Comparison of ENCODE assay signal across 8 cellular contexts in genomic region chr1:44798481-44799365, GRCh38. TPM values are rescaled to one million over a fixed set of nuclear protein-coding genes. Genes with fewer than 3 reads are reported as not detected.
DNase-seq lines count a peak whose midpoint lies in the region; ATAC-seq, FAIRE-seq and TF ChIP-seq lines count a peak whose summit lies in the region.

No MANE protein-coding gene starts in this region.

- no peak for TF ChIP-seq POLR2A in H1 (IDR thresholded peaks at IDR 0.05; ENCODE audit: control extremely low read depth in 1 of 2, low read depth in 2 of 2, low read length in 2 of 2)

- peak overlapping the region; percentile 83 for H3K4ac ChIP-seq in H1 (replicated peaks; ENCODE audit: insufficient read length, low read depth, low read length)

- no peak for TF ChIP-seq EP300 in H1 (IDR thresholded peaks at IDR 0.05; ENCODE audit: borderline replicate concordance in 1 of 2, low read depth in 2 of 2, low read length in 2 of 2)

- DNase-seq in GM19239 (ENCODE audit: insufficient read length, low spot score) (no peak), NCI-H2227 (lab: John Stamatoyannopoulos, UW; ENCODE audit: unreplicated experiment) (peak; percentile 29), H1 (ENCODE audit: low read depth in 1 of 2, low spot score in 2 of 2) (no peak), psoas muscle (no peak), SJCRH30 (no peak), NCI-H526 treated with DMSO at 0.1 percent for 48 hours (lab: John Stamatoyannopoulos, UW) (no peak)

- H2BK12ac ChIP-seq in H1 (ENCODE audit: low read depth, low read length): peak overlapping the region; percentile 51; the same call in 1 of the 2 replicates

- H3K4me1 ChIP-seq in H1 (replicated peaks in 1 of 4; ENCODE audit: control insufficient read depth in 3 of 4, insufficient read depth in 4 of 4, low read length in 3 of 4) (peaks cover 0 to 5% (median 2%) of the 10 kb centered on the region in 4 experiments; a peak in 3 of 7 replicates), psoas muscle (peaks cover 3% of the 10 kb centered on the region), SJCRH30 (peaks cover 17% of the 10 kb centered on the region)

- H3K56ac ChIP-seq in H1 (replicated peaks; ENCODE audit: insufficient read length, low read depth, low read length): no peak overlapping the region

- CTCF ChIA-PET in H1 (lab: Charles Lee; ENCODE audit: partially characterized antibody): interaction anchor here (0.9 to 5.4 kb wide), 10 partner anchors 10 to 69 kb away, joined by 3 to 33 read pairs (median 5); partner anchors contain the start of genes BEST4 and BTBD19

- H3K27me3 ChIP-seq in H1 (replicated peaks in 1 of 4; ENCODE audit: control insufficient read depth in 3 of 4, extremely low read depth in 1 of 4, insufficient read depth in 3 of 4, low read length in 3 of 4) (peaks cover 0 to 5% (median 0%) of the 10 kb centered on the region in 4 experiments; a peak in 2 of 7 replicates), psoas muscle (ENCODE audit: insufficient read depth in 3 of 3, low read length in 2 of 3) (no peaks in the 10 kb centered on the region), SJCRH30 (no peaks in the 10 kb centered on the region)

- TF ChIP-seq CTCF in H1 (IDR thresholded peaks at IDR 0.05; ENCODE audit: control extremely low read depth in 1 of 3, insufficient read depth in 1 of 3, low read depth in 1 of 3, low read length in 3 of 3) (no peak), psoas muscle (IDR thresholded peaks at IDR 0.05) (no peak)

- H3K9me3 ChIP-seq in H1 (ENCODE audit: insufficient read depth in 2 of 2, low read depth in 1 of 2, low read length in 1 of 2) (no peaks in the 10 kb centered on the region), psoas muscle (no peaks in the 10 kb centered on the region), SJCRH30 (replicated peaks) (no peaks in the 10 kb centered on the region)

- H3K4me2 ChIP-seq in H1 (ENCODE audit: insufficient read depth in 1 of 2, low read depth in 2 of 2, low read length in 2 of 2): no peak overlapping the region

- H4K8ac ChIP-seq in H1 (ENCODE audit: extremely low read depth, insufficient read depth, low read length): peak overlapping the region; percentile 72

- ATAC-seq in psoas muscle (no peak), HG03460 (IDR thresholded peaks at IDR 0.05; ENCODE audit: unreplicated experiment) (no peak), GM18867 (IDR thresholded peaks at IDR 0.05; ENCODE audit: unreplicated experiment) (no peak)

- H3K79me2 ChIP-seq in H1 (ENCODE audit: control insufficient read depth in 1 of 2, insufficient read depth in 2 of 2, low read length in 2 of 2): no peaks in the 10 kb centered on the region

- peak overlapping the region; percentile 4; the same call in 1 of the 2 replicates for H2BK20ac ChIP-seq in H1 (ENCODE audit: low read length)

- H3K18ac ChIP-seq in H1 (ENCODE audit: extremely low read depth, low read length): 0 out of 2 replicates have a peak overlapping the region, but pooled peaks have one; percentile 28

- no peak overlapping the region for H2AK5ac ChIP-seq in H1 (ENCODE audit: low read depth, low read length)

- POLR2A ChIA-PET in H1 (lab: Charles Lee; ENCODE audit: partially characterized antibody): interaction anchor here (0.8 to 19.2 kb wide), 8 partner anchors 8 to 77 kb away, joined by 3 to 547 read pairs (median 6); partner anchors contain the start of genes BEST4, BTBD19, DYNLT4 and RNU5D-1

- TF ChIP-seq RAD21 in H1 (IDR thresholded peaks at IDR 0.05 in 1 of 2, conservative IDR thresholded peaks at IDR 0.05 in 1 of 2; ENCODE audit: low read depth in 2 of 2, low read length in 2 of 2): no peak

- H3K4me3 ChIP-seq in H1 (ENCODE audit: extremely low read depth in 1 of 4, insufficient read depth in 2 of 4, low read depth in 3 of 4, low read length in 4 of 4): no peak overlapping the region
- no peak overlapping the region for H3K4me3 ChIP-seq in psoas muscle
- H3K4me3 ChIP-seq in SJCRH30: no peak overlapping the region; the same call in 1 of the 2 replicates

- no peak overlapping the region for H3K23ac ChIP-seq in H1 (ENCODE audit: insufficient read length)

- FAIRE-seq in GM19239 (lab: Jason Lieb, UNC): peak; percentile 64
- no peak for FAIRE-seq in H1 (lab: Jason Lieb, UNC)

- no peak overlapping the region for H3K14ac ChIP-seq in H1 (ENCODE audit: insufficient read length)

- H4K20me1 ChIP-seq in H1 (replicated peaks in 1 of 2; ENCODE audit: control insufficient read depth in 1 of 2, insufficient read depth in 2 of 2, low read length in 2 of 2): peaks cover 0 to 10% of the 10 kb centered on the region in 2 experiments

- H4K5ac ChIP-seq in H1 (ENCODE audit: insufficient read length, low read depth, low read length): no peak overlapping the region

- peak overlapping the region; percentile 82 for H2BK15ac ChIP-seq in H1 (ENCODE audit: low read length)

- H3K23me2 ChIP-seq in H1 (ENCODE audit: low read depth, low read length): peaks cover 7% of the 10 kb centered on the region; the same call in 1 of the 2 replicates

- no peak overlapping the region for H2BK5ac ChIP-seq in H1 (ENCODE audit: low read depth, low read length)

- H2BK120ac ChIP-seq in H1 (replicated peaks; ENCODE audit: low read depth, low read length): peak overlapping the region; percentile 23

- WGBS in H1 (ENCODE audit: extremely low coverage in 1 of 2, insufficient coverage in 1 of 2, insufficient read length in 1 of 2, insufficient replicate concordance in 2 of 2, low coverage in 1 of 2, low lambda C conversion rate in 2 of 2, missing lambda C conversion rate in 1 of 2), 2 experiments: 91% methylated on average over 10 of the region's 10 CpGs; no CpG with 5 or more reads in 1 of the 2 experiments
- WGBS in psoas muscle, 3 donors: 84 to 85% (median 84%) methylated on average over 10 of the region's 10 CpGs

- intact Hi-C loops in psoas muscle (cut with DNase I): no loop called here

- no peak overlapping the region for H3K9ac ChIP-seq in H1 (replicated peaks in 1 of 4; ENCODE audit: extremely low read depth in 1 of 4, low read depth in 3 of 4, low read length in 3 of 4)

- H3K79me1 ChIP-seq in H1 (ENCODE audit: low read depth, low read length): no peaks in the 10 kb centered on the region

- H4K91ac ChIP-seq in H1 (replicated peaks; ENCODE audit: insufficient read length, low read length): peak overlapping the region; percentile 29

- H3K36me3 ChIP-seq in H1 (ENCODE audit: control insufficient read depth in 2 of 4, insufficient read depth in 4 of 4, low read length in 3 of 4) (peaks cover 0 to 11% (median 5%) of the 10 kb centered on the region in 4 experiments; a peak in 4 of 8 replicates), psoas muscle (ENCODE audit: insufficient read depth in 1 of 2, low read depth in 1 of 2) (peaks cover 0 to 13% of the 10 kb centered on the region in 2 donors), SJCRH30 (0 out of 2 replicates have a peak, but pooled peaks cover 7% of the 10 kb centered on the region)

- H2AFZ ChIP-seq in H1 (ENCODE audit: low read length): no peak overlapping the region

- H3K27ac ChIP-seq in H1 (ENCODE audit: low read depth, low read length) (no peak overlapping the region; the same call in 1 of the 2 replicates), psoas muscle (peak overlapping the region; percentile 96), SJCRH30 (no peak overlapping the region)

RNA-seq across cellular contexts. Expression of gene PLK3, which starts 1.5 kb away (rescaled TPM):
- 7.9 and 9.7 TPM in 2 replicates for total RNA-seq in H1 (2021; fragmentation: NEBNext Ultra II Directional; extraction: Animal tissue kit (Norgen Biotek cat#: 25700))
- polyA plus RNA-seq in H1 (2011; rRNA removed) (12.3 and 21.9 TPM in 2 replicates), psoas muscle (1 to 10 TPM; 3.0 to 8.3 (median 3.5) TPM)
- polyA plus RNA-seq in H1 (2011; cell fraction: cytosol; rRNA removed): 10.6 TPM
- 64.2 TPM for polyA plus RNA-seq in H1 (2011; cell fraction: nucleus; rRNA removed)
- 4.9 to 9.1 TPM (median 8.2 TPM) in 4 replicates for polyA plus RNA-seq in H1 (2012, experiment 1 of 2)
- 6.9 TPM for polyA plus RNA-seq in H1 (2012, experiment 2 of 2)
- 7.1 TPM for polyA plus RNA-seq in H1 (2013, experiment 1 of 2)
- 6.4 TPM for polyA plus RNA-seq in H1 (2013, experiment 2 of 2)
- polyA minus RNA-seq in H1 (2011; rRNA and poly(A)+ RNA removed): 5.2 and 7.1 TPM in 2 replicates
- 3.7 TPM for polyA minus RNA-seq in H1 (2011; cell fraction: cytosol; rRNA and poly(A)+ RNA removed)
- polyA minus RNA-seq in H1 (2011; cell fraction: nucleus; rRNA and poly(A)+ RNA removed): 18.2 TPM
- total RNA-seq in psoas muscle: 1 to 10 TPM; 3.7 to 7.1 (median 4.7) TPM
- total RNA-seq in SJCRH30 (2014; rRNA removed; shearing (Covaris generic)): 8.0 and 11.4 TPM in 2 replicates

RNA-seq across cellular contexts. Expression of gene DYNLT4, which starts 8.4 kb away (rescaled TPM):
- not detected in 2 replicates for total RNA-seq in H1 (2021; fragmentation: NEBNext Ultra II Directional; extraction: Animal tissue kit (Norgen Biotek cat#: 25700))
- polyA plus RNA-seq in H1 (2011; rRNA removed): 0.19 and 0.29 TPM in 2 replicates
- 0.16 TPM for polyA plus RNA-seq in H1 (2011; cell fraction: cytosol; rRNA removed)
- polyA plus RNA-seq in H1 (2011; cell fraction: nucleus; rRNA removed): not detected
- not detected in 4 replicates for polyA plus RNA-seq in H1 (2012, experiment 1 of 2)
- not detected for polyA plus RNA-seq in H1 (2012, experiment 2 of 2)
- polyA plus RNA-seq in H1 (2013, experiment 1 of 2): not detected
- not detected for polyA plus RNA-seq in H1 (2013, experiment 2 of 2)
- not detected in 2 replicates for polyA minus RNA-seq in H1 (2011; rRNA and poly(A)+ RNA removed)
- polyA minus RNA-seq in H1 (2011; cell fraction: cytosol; rRNA and poly(A)+ RNA removed): not detected
- 4.1 TPM for polyA minus RNA-seq in H1 (2011; cell fraction: nucleus; rRNA and poly(A)+ RNA removed)
- under 1 TPM in 2 of 4 donors, not detected in 2; 0.32 to 0.59 TPM for total RNA-seq in psoas muscle
- under 1 TPM; 0.06 to 0.42 (median 0.11) TPM for polyA plus RNA-seq in psoas muscle
- total RNA-seq in SJCRH30 (2014; rRNA removed; shearing (Covaris generic)): not detected in 2 replicates

RNA-seq across cellular contexts. Expression of gene BTBD19, which starts 9.6 kb away (rescaled TPM):
- 1.1 and 1.5 TPM in 2 replicates for total RNA-seq in H1 (2021; fragmentation: NEBNext Ultra II Directional; extraction: Animal tissue kit (Norgen Biotek cat#: 25700))
- polyA plus RNA-seq in H1 (2011; rRNA removed): 1.1 and 1.6 TPM in 2 replicates
- polyA plus RNA-seq in H1 (2011; cell fraction: cytosol; rRNA removed): 0.80 TPM
- 3.9 TPM for polyA plus RNA-seq in H1 (2011; cell fraction: nucleus; rRNA removed)
- 0.54 to 1.00 TPM (median 0.66 TPM) in 4 replicates for polyA plus RNA-seq in H1 (2012, experiment 1 of 2)
- polyA plus RNA-seq in H1 (2012, experiment 2 of 2): 0.52 TPM
- polyA plus RNA-seq in H1 (2013, experiment 1 of 2): 1.4 TPM
- 1.1 TPM for polyA plus RNA-seq in H1 (2013, experiment 2 of 2)
- 0.39 and 1.0 TPM in 2 replicates for polyA minus RNA-seq in H1 (2011; rRNA and poly(A)+ RNA removed)
- polyA minus RNA-seq in H1 (2011; cell fraction: cytosol; rRNA and poly(A)+ RNA removed): 1.1 TPM
- polyA minus RNA-seq in H1 (2011; cell fraction: nucleus; rRNA and poly(A)+ RNA removed): 2.0 TPM
- 1 to 10 TPM in 3 of 4 donors, under 1 TPM in 1; 0.76 to 1.8 (median 1.3) TPM for total RNA-seq in psoas muscle
- 1 to 10 TPM in 2 of 3 donors, under 1 TPM in 1; 0.35 to 1.4 (median 1.2) TPM for polyA plus RNA-seq in psoas muscle
- 0.43 and 1.4 TPM in 2 replicates for total RNA-seq in SJCRH30 (2014; rRNA removed; shearing (Covaris generic))

RNA-seq across cellular contexts. Expression of gene BEST4, which starts 10.8 kb away (rescaled TPM):
- total RNA-seq in H1 (2021; fragmentation: NEBNext Ultra II Directional; extraction: Animal tissue kit (Norgen Biotek cat#: 25700)): 0.80 and 1.4 TPM in 2 replicates
- 0.76 and 0.86 TPM in 2 replicates for polyA plus RNA-seq in H1 (2011; rRNA removed)
- 1.1 TPM for polyA plus RNA-seq in H1 (2011; cell fraction: cytosol; rRNA removed)
- 1.6 TPM for polyA plus RNA-seq in H1 (2011; cell fraction: nucleus; rRNA removed)
- 1.1 to 1.7 TPM (median 1.3 TPM) in 4 replicates for polyA plus RNA-seq in H1 (2012, experiment 1 of 2)
- 0.97 TPM for polyA plus RNA-seq in H1 (2012, experiment 2 of 2)
- polyA plus RNA-seq in H1 (2013, experiment 1 of 2): 0.95 TPM
- 0.72 TPM for polyA plus RNA-seq in H1 (2013, experiment 2 of 2)
- 0.24 and 0.25 TPM in 2 replicates for polyA minus RNA-seq in H1 (2011; rRNA and poly(A)+ RNA removed)
- polyA minus RNA-seq in H1 (2011; cell fraction: cytosol; rRNA and poly(A)+ RNA removed): not detected
- 0.90 TPM for polyA minus RNA-seq in H1 (2011; cell fraction: nucleus; rRNA and poly(A)+ RNA removed)
- total RNA-seq in psoas muscle: not detected
- polyA plus RNA-seq in psoas muscle: under 1 TPM in 1 of 3 donors, not detected in 2; 0.08 TPM
- total RNA-seq in SJCRH30 (2014; rRNA removed; shearing (Covaris generic)): not detected in 2 replicates

RNA-seq across cellular contexts. Expression of gene RPS8, which starts 23.4 kb away (rescaled TPM):
- total RNA-seq in H1 (2021; fragmentation: NEBNext Ultra II Directional; extraction: Animal tissue kit (Norgen Biotek cat#: 25700)): 2,387 and 2,407 TPM in 2 replicates
- polyA plus RNA-seq in H1 (2011; rRNA removed) (2,239 and 2,261 TPM in 2 replicates), psoas muscle (1,000 to 10,000 TPM; 1,193 to 2,158 (median 1,436) TPM)
- polyA plus RNA-seq in H1 (2011; cell fraction: cytosol; rRNA removed): 3,193 TPM
- polyA plus RNA-seq in H1 (2011; cell fraction: nucleus; rRNA removed): 1,937 TPM
- polyA plus RNA-seq in H1 (2012, experiment 1 of 2): 2,656 to 3,207 TPM (median 2,890 TPM) in 4 replicates
- 2,335 TPM for polyA plus RNA-seq in H1 (2012, experiment 2 of 2)
- polyA plus RNA-seq in H1 (2013, experiment 1 of 2): 6,208 TPM
- polyA plus RNA-seq in H1 (2013, experiment 2 of 2): 6,380 TPM
- polyA minus RNA-seq in H1 (2011; rRNA and poly(A)+ RNA removed): 576 and 640 TPM in 2 replicates
- polyA minus RNA-seq in H1 (2011; cell fraction: cytosol; rRNA and poly(A)+ RNA removed): 767 TPM
- polyA minus RNA-seq in H1 (2011; cell fraction: nucleus; rRNA and poly(A)+ RNA removed): 598 TPM
- total RNA-seq in psoas muscle: 1,000 to 10,000 TPM in 2 of 4 donors, 100 to 1,000 TPM in 2; 935 to 1,269 (median 1,066) TPM
- 3,055 and 3,167 TPM in 2 replicates for total RNA-seq in SJCRH30 (2014; rRNA removed; shearing (Covaris generic))
